1 cellular context compared by ENCODE assay signal in genomic region chr21:42750737-42751530, GRCh38.
TF ChIP-seq lines count a peak whose summit lies in the region.

No MANE protein-coding gene starts in this region.

TF ChIP-seq in H1, 55 proteins besides CTCF, POLR2A, EP300 and RAD21 (continued from another document):
- no peak for TF ChIP-seq ASH2L (IDR thresholded peaks at IDR 0.05; ENCODE audit: low read length)
- no peak for TF ChIP-seq CREB1 (IDR thresholded peaks at IDR 0.05)
- no peak for TF ChIP-seq USF2 (IDR thresholded peaks at IDR 0.05; ENCODE audit: low read length)
- TF ChIP-seq BCL11A (IDR thresholded peaks at IDR 0.05; ENCODE audit: low read depth in 2 of 2, low read length in 2 of 2): no peak
- no peak for TF ChIP-seq ATF2 (IDR thresholded peaks at IDR 0.05; ENCODE audit: low read length)
- no peak for TF ChIP-seq TBP (IDR thresholded peaks at IDR 0.05; ENCODE audit: low read depth, low read length)
